In genomic region chr9:4740623-4741364, GRCh38 we compare ENCODE assay signal across 1 cellular context.
TF ChIP-seq lines count a peak whose summit lies in the region.

Gene AK3 (minus strand): TSS chr9:4741202. CDS start chr9:4741087, 115 bp downstream.

TF ChIP-seq in K562, 482 proteins besides CTCF, POLR2A, EP300 and RAD21 (continued from another document and continues in another):
- TF ChIP-seq RNF219 (CRISPR knock-in tag; IDR thresholded peaks at IDR 0.05) (no peak), MXD1 (CRISPR knock-in tag; IDR thresholded peaks at IDR 0.05; ENCODE audit: borderline replicate concordance, poor library complexity, severe bottlenecking) (no peak), CCNT2 (IDR thresholded peaks at IDR 0.05; ENCODE audit: borderline replicate concordance, extremely low read depth, insufficient read length, low read depth, low read length) (peak; percentile 83), ZNF655 (CRISPR knock-in tag; IDR thresholded peaks at IDR 0.05) (no peak), NR2F6 (CRISPR knock-in tag; IDR thresholded peaks at IDR 0.05) (no peak), CBFA2T2 (conservative IDR thresholded peaks at IDR 0.05) (no peak), NR0B1 (IDR thresholded peaks at IDR 0.05; ENCODE audit: partially characterized antibody) (no peak), ZBTB26 (CRISPR knock-in tag; IDR thresholded peaks at IDR 0.05) (no peak), CHD7 (IDR thresholded peaks at IDR 0.05; ENCODE audit: low read depth, low read length) (no peak), U2AF2 (optimal IDR thresholded peaks at IDR 0.05; ENCODE audit: low read depth, low read length) (no peak), ZNF589 (CRISPR knock-in tag; IDR thresholded peaks at IDR 0.05; ENCODE audit: low read depth) (no peak), CREBBP (IDR thresholded peaks at IDR 0.05; ENCODE audit: low read depth, low read length) (no peak), CHAMP1 (IDR thresholded peaks at IDR 0.05) (no peak), ZNF696 (CRISPR knock-in tag; conservative IDR thresholded peaks at IDR 0.05) (no peak), KDM5B (IDR thresholded peaks at IDR 0.05; ENCODE audit: insufficient replicate concordance, low read depth, low read length) (peak; percentile 80), OTX1 (CRISPR knock-in tag; IDR thresholded peaks at IDR 0.05) (no peak), MAFG (tag; conservative IDR thresholded peaks at IDR 0.05) (no peak), E4F1 (CRISPR knock-in tag; IDR thresholded peaks at IDR 0.05; ENCODE audit: borderline replicate concordance) (no peak), RBM25 (IDR thresholded peaks at IDR 0.05; ENCODE audit: low read depth, low read length, severe bottlenecking) (no peak), KDM2B (CRISPR knock-in tag; IDR thresholded peaks at IDR 0.05) (no peak), SFPQ (IDR thresholded peaks at IDR 0.05; ENCODE audit: low read depth, low read length) (no peak), ZNF311 (CRISPR knock-in tag; IDR thresholded peaks at IDR 0.05) (no peak), NFIX (CRISPR knock-in tag; IDR thresholded peaks at IDR 0.05; ENCODE audit: low read depth) (no peak), NONO (IDR thresholded peaks at IDR 0.05; ENCODE audit: low read depth in 2 of 2, low read length in 1 of 2) (peak; percentile 52 to 83; a peak in 3 of 4 replicates), XRCC4 (IDR thresholded peaks at IDR 0.05; ENCODE audit: extremely low read depth, insufficient read depth, insufficient read length) (no peak), SRSF7 (optimal IDR thresholded peaks at IDR 0.05; ENCODE audit: low read depth, low read length) (no peak), SMAD4 (CRISPR knock-in tag; conservative IDR thresholded peaks at IDR 0.05) (peak; percentile 69)
